Comparison of ENCODE assay signal across 12 cellular contexts in the genomic region with DNA sequence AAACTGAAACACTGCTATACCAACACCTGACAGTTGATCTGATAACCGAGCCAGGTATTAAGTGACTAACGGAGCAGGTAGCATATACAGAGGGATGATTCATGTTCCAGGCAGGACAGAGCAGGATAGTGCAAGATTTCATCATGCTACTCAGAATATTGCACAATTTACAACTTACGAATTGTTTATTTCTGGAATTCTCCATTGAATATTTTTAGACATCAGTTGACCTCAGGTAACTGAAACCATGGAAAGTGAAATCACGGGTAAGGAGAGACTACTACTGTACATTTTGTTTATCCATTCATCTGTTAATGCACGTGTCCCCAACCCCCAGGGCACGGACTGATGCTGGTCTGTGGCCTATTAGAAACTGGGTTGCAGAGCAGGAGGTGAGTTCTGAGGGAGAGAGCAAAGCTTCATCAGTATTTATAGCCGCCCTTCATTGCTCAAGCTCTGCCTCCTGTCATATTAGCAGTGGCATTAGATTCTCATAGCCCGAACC. TPM values are rescaled to one million over a fixed set of nuclear protein-coding genes. Genes with fewer than 3 reads are reported as not detected.
DNase-seq lines count a peak whose midpoint lies in the region; ATAC-seq, FAIRE-seq and TF ChIP-seq lines count a peak whose summit lies in the region.
"Had no signal": no experiment of that assay in that cellular context is flagged by ENCODE, and none has a peak within 500 bp of the region (broad histone marks: within the 10 kb centered on the region; RNA-seq: fewer than 3 reads in every experiment).

No MANE protein-coding gene starts in this region.

- DNase-seq in SK-N-SH (no peak), urothelium cell line (ENCODE audit: low spot score) (peak; percentile 52), natural killer cell (no peak)
- no peak for DNase-seq in activated CD4-positive, alpha-beta T cell treated with anti-CD3 and anti-CD28 coated beads, Interleukin-2, amount 10 ng/mL, durations not matched to agents 7 days and 5 days
- DNase-seq: 8988T; aorta; effector memory CD4-positive, alpha-beta T cell; NCI-H2227 treated with DMSO at 0.1 percent for 48 hours; RPMI8226; substantia nigra had no signal

- H3F3A ChIP-seq in SK-N-SH (replicated peaks; ENCODE audit: insufficient read depth): no peaks in the 10 kb centered on the region

- TF ChIP-seq RAD21 in SK-N-SH (IDR thresholded peaks at IDR 0.05; ENCODE audit: low read length): no peak

- no peaks in the 10 kb centered on the region for H4K20me1 ChIP-seq in SK-N-SH (ENCODE audit: insufficient read depth)

- no peak overlapping the region for H3K27ac Mint-ChIP-seq in natural killer cell
- H3K27ac Mint-ChIP-seq in activated CD4-positive, alpha-beta T cell treated with anti-CD3 and anti-CD28 coated beads, Interleukin-2, amount 10 ng/mL, durations not matched to agents 7 days and 5 days: no peak overlapping the region

- CTCF ChIA-PET in SK-N-SH (lab: Yijun Ruan, JAX): interaction anchor here (1.7 kb wide), 1 partner anchor 30 kb away, joined by 7 read pairs; no protein-coding TSS in a partner anchor
- CTCF ChIA-PET in activated CD4-positive, alpha-beta T cell treated with anti-CD3 and anti-CD28 coated beads, Interleukin-2, amount 10 ng/mL, durations not matched to agents 7 days and 5 days (lab: Charles Lee): no interaction called here

- H3K36me3 Mint-ChIP-seq in natural killer cell: no peaks in the 10 kb centered on the region
- H3K36me3 Mint-ChIP-seq in activated CD4-positive, alpha-beta T cell treated with anti-CD3 and anti-CD28 coated beads, Interleukin-2, amount 10 ng/mL, durations not matched to agents 7 days and 5 days (ENCODE audit: low read depth): no peaks in the 10 kb centered on the region

- TF ChIP-seq CTCF in SK-N-SH (IDR thresholded peaks at IDR 0.05) (no peak), natural killer cell (IDR thresholded peaks at IDR 0.05) (no peak)

- no peaks in the 10 kb centered on the region for H3K79me2 ChIP-seq in SK-N-SH (ENCODE audit: insufficient read depth)

- WGBS in SK-N-SH (ENCODE audit: low lambda C conversion rate): 74% methylated on average over 8 of the region's 8 CpGs

- no peak overlapping the region for H3K4me2 ChIP-seq in SK-N-SH

- TF ChIP-seq EP300 in SK-N-SH (IDR thresholded peaks at IDR 0.05; ENCODE audit: borderline replicate concordance in 1 of 2, low read depth in 1 of 2, low read length in 1 of 2): no peak

- no peak overlapping the region for H3K4me3 ChIP-seq in SK-N-SH (ENCODE audit: low read depth in 2 of 2, low read length in 1 of 2)

- no peaks in the 10 kb centered on the region for H3K36me3 ChIP-seq in SK-N-SH (replicated peaks in 1 of 2; ENCODE audit: control insufficient read depth in 1 of 2, insufficient read depth in 2 of 2, low read length in 1 of 2)

- H3K4me1 Mint-ChIP-seq in natural killer cell: no peaks in the 10 kb centered on the region
- no peaks in the 10 kb centered on the region for H3K4me1 Mint-ChIP-seq in activated CD4-positive, alpha-beta T cell treated with anti-CD3 and anti-CD28 coated beads, Interleukin-2, amount 10 ng/mL, durations not matched to agents 7 days and 5 days

- H3K27me3 Mint-ChIP-seq in natural killer cell (ENCODE audit: low read depth in 2 of 2): no peaks in the 10 kb centered on the region
- no peaks in the 10 kb centered on the region for H3K27me3 Mint-ChIP-seq in activated CD4-positive, alpha-beta T cell treated with anti-CD3 and anti-CD28 coated beads, Interleukin-2, amount 10 ng/mL, durations not matched to agents 7 days and 5 days

- H2AFZ ChIP-seq in SK-N-SH (ENCODE audit: low read depth): no peak overlapping the region

- no peaks in the 10 kb centered on the region for H3K9me3 ChIP-seq in SK-N-SH

- no peak overlapping the region for H3K9ac ChIP-seq in SK-N-SH

- H3K27ac ChIP-seq in SK-N-SH (ENCODE audit: low read depth in 2 of 2, low read length in 1 of 2): no peak overlapping the region

- POLR2A ChIA-PET in SK-N-SH (lab: Yijun Ruan, JAX): interaction anchor here (0.5 kb wide), 1 partner anchor 43 kb away, joined by 3 read pairs; no protein-coding TSS in a partner anchor
- POLR2A ChIA-PET in activated CD4-positive, alpha-beta T cell treated with anti-CD3 and anti-CD28 coated beads, Interleukin-2, amount 10 ng/mL, durations not matched to agents 7 days and 5 days (lab: Charles Lee): no interaction called here

- H3K9me2 ChIP-seq in SK-N-SH: no peaks in the 10 kb centered on the region

- ATAC-seq in SK-N-SH treated with all-trans-retinoic acid at 6 μM for 48 hours: no peak
- peak; percentile 99 for ATAC-seq in esophagus mucosa
- ATAC-seq in natural killer cell: no peak

- FAIRE-seq in urothelium cell line (lab: Jason Lieb, UNC): peak; percentile 95

- H3K4me3 Mint-ChIP-seq in natural killer cell: no peak overlapping the region
- no peak overlapping the region for H3K4me3 Mint-ChIP-seq in activated CD4-positive, alpha-beta T cell treated with anti-CD3 and anti-CD28 coated beads, Interleukin-2, amount 10 ng/mL, durations not matched to agents 7 days and 5 days

- H3K9me3 Mint-ChIP-seq in natural killer cell: no peaks in the 10 kb centered on the region
- no peaks in the 10 kb centered on the region for H3K9me3 Mint-ChIP-seq in activated CD4-positive, alpha-beta T cell treated with anti-CD3 and anti-CD28 coated beads, Interleukin-2, amount 10 ng/mL, durations not matched to agents 7 days and 5 days

- H3K27me3 ChIP-seq in SK-N-SH (ENCODE audit: insufficient read depth): no peaks in the 10 kb centered on the region

- H3K4me1 ChIP-seq in SK-N-SH (ENCODE audit: control insufficient read depth in 1 of 2, insufficient read depth in 2 of 2, low read depth in 1 of 2, low read length in 1 of 2): no peaks in the 10 kb centered on the region

- intact Hi-C loops in natural killer cell (cut with micrococcal nuclease): no loop called here

TF ChIP-seq in SK-N-SH, 30 proteins besides CTCF, POLR2A, EP300 and RAD21:
- TF ChIP-seq POLR2AphosphoS5 (IDR thresholded peaks at IDR 0.05; ENCODE audit: low read depth, low read length) (no peak), RFX5 (IDR thresholded peaks at IDR 0.05; ENCODE audit: low read length) (no peak), MEF2A (IDR thresholded peaks at IDR 0.05; ENCODE audit: borderline replicate concordance, low read depth) (peak; percentile 22; the same call in 1 of the 2 replicates)
- TF ChIP-seq, protein P1, sequence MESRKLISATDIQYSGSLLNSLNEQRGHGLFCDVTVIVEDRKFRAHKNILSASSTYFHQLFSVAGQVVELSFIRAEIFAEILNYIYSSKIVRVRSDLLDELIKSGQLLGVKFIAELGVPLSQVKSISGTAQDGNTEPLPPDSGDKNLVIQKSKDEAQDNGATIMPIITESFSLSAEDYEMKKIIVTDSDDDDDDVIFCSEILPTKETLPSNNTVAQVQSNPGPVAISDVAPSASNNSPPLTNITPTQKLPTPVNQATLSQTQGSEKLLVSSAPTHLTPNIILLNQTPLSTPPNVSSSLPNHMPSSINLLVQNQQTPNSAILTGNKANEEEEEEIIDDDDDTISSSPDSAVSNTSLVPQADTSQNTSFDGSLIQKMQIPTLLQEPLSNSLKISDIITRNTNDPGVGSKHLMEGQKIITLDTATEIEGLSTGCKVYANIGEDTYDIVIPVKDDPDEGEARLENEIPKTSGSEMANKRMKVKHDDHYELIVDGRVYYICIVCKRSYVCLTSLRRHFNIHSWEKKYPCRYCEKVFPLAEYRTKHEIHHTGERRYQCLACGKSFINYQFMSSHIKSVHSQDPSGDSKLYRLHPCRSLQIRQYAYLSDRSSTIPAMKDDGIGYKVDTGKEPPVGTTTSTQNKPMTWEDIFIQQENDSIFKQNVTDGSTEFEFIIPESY (IDR thresholded peaks at IDR 0.05; ENCODE audit: borderline replicate concordance, low read depth): no peak

TF ChIP-seq in SK-N-SH treated with all-trans-retinoic acid at 6 μM for 48 hours, 23 proteins besides CTCF, POLR2A, EP300 and RAD21 (continues in another document):
- TF ChIP-seq, protein P2, sequence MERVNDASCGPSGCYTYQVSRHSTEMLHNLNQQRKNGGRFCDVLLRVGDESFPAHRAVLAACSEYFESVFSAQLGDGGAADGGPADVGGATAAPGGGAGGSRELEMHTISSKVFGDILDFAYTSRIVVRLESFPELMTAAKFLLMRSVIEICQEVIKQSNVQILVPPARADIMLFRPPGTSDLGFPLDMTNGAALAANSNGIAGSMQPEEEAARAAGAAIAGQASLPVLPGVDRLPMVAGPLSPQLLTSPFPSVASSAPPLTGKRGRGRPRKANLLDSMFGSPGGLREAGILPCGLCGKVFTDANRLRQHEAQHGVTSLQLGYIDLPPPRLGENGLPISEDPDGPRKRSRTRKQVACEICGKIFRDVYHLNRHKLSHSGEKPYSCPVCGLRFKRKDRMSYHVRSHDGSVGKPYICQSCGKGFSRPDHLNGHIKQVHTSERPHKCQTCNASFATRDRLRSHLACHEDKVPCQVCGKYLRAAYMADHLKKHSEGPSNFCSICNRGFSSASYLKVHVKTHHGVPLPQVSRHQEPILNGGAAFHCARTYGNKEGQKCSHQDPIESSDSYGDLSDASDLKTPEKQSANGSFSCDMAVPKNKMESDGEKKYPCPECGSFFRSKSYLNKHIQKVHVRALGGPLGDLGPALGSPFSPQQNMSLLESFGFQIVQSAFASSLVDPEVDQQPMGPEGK (CRISPR knock-in tag; IDR thresholded peaks at IDR 0.05; ENCODE audit: borderline replicate concordance): no peak
- TF ChIP-seq CSDC2 (CRISPR knock-in tag; IDR thresholded peaks at IDR 0.05): no peak
- no peak for TF ChIP-seq PPARA (CRISPR knock-in tag; IDR thresholded peaks at IDR 0.05; ENCODE audit: borderline replicate concordance)
- no peak for TF ChIP-seq BACH2 (CRISPR knock-in tag; IDR thresholded peaks at IDR 0.05; ENCODE audit: borderline replicate concordance)

RNA-seq across cellular contexts. Expression of a gene that starts 14.5 kb away (rescaled TPM):
- polyA plus RNA-seq in SK-N-SH (2012; rRNA removed): 0.08 and 0.34 TPM in 2 replicates
- 0.40 and 0.64 TPM in 2 replicates for polyA plus RNA-seq in SK-N-SH (2012; cell fraction: cytosol; rRNA removed)
- 0.15 TPM in 2 replicates for polyA plus RNA-seq in SK-N-SH (2012; cell fraction: nucleus; rRNA removed)
- total RNA-seq in esophagus mucosa (0.04 TPM), natural killer cell (not detected)
- total RNA-seq in activated CD4-positive, alpha-beta T cell treated with anti-CD3 and anti-CD28 coated beads, Interleukin-2, amount 10 ng/mL, durations not matched to agents 7 days and 5 days: not detected
- polyA plus RNA-seq: aorta had no signal

RNA-seq across cellular contexts. Expression of a gene that starts 48.8 kb away (rescaled TPM):
- 36.1 and 38.7 TPM in 2 replicates for polyA plus RNA-seq in SK-N-SH (2012; rRNA removed)
- 48.2 and 63.7 TPM in 2 replicates for polyA plus RNA-seq in SK-N-SH (2012; cell fraction: cytosol; rRNA removed)
- polyA plus RNA-seq in SK-N-SH (2012; cell fraction: nucleus; rRNA removed): 14.8 and 20.6 TPM in 2 replicates
- 15.1 TPM for total RNA-seq in esophagus mucosa
- total RNA-seq in natural killer cell: 10 to 100 TPM; 13.4 to 18.9 (median 17.1) TPM
- total RNA-seq in activated CD4-positive, alpha-beta T cell treated with anti-CD3 and anti-CD28 coated beads, Interleukin-2, amount 10 ng/mL, durations not matched to agents 7 days and 5 days: 10 to 100 TPM; 62.7 to 65.8 TPM

RNA-seq across cellular contexts. Expression of a gene that starts 49.3 kb away (rescaled TPM):
- 0.02 TPM in 1 of 2 replicates, not detected in the other for polyA plus RNA-seq in SK-N-SH (2012; rRNA removed)
- 0.03 and 0.06 TPM in 2 replicates for polyA plus RNA-seq in SK-N-SH (2012; cell fraction: cytosol; rRNA removed)
- polyA plus RNA-seq in SK-N-SH (2012; cell fraction: nucleus; rRNA removed): 0.06 and 0.14 TPM in 2 replicates
- total RNA-seq in esophagus mucosa (0.24 TPM), natural killer cell (1 to 10 TPM in 1 of 3 donors, under 1 TPM in 2; 0.29 to 1.1 (median 0.89) TPM)
- total RNA-seq in activated CD4-positive, alpha-beta T cell treated with anti-CD3 and anti-CD28 coated beads, Interleukin-2, amount 10 ng/mL, durations not matched to agents 7 days and 5 days: under 1 TPM; 0.27 to 0.50 TPM
